In the genomic region with DNA sequence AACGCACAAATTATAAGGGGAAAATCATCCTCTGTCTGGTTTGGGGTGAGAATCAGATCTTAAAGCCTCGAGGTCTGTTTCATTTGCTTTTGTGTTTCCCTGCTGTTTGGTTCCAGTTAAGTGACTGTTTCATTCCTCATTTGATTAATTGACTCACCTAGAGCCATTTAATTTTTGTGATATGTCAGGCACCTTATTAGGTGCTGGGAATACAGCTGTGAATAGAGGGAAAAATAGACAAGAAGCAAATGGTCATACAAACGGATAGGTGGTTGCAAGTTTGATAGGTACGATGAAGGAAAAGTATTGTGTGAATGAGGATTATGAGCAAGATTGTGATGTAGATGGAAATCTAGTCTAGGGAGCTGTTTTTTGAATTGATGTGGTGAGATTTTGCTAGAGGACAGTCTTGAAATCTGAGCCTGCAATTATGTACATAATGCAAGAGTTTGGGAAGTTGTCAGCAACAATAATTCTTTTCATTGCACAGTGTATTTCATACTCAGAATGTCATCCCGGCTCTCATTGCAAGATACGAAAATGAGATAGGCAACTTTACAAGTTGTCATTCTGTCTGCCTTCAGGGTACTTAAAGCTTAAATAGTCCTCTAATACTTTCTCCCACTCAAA, we compare ENCODE assay signal across 10 cellular contexts. TPM values are rescaled to one million over a fixed set of nuclear protein-coding genes. Genes with fewer than 3 reads are reported as not detected.
DNase-seq lines count a peak whose midpoint lies in the region; ATAC-seq and TF ChIP-seq lines count a peak whose summit lies in the region.
"Had no signal": no experiment of that assay in that cellular context is flagged by ENCODE, and none has a peak within 500 bp of the region (broad histone marks: within the 10 kb centered on the region; RNA-seq: fewer than 3 reads in every experiment).

No MANE protein-coding gene starts in this region.

- H3K36me3 ChIP-seq in IMR-90 (ENCODE audit: control insufficient read depth, insufficient read depth, low read length) (no peaks in the 10 kb centered on the region), adipocyte (ENCODE audit: control insufficient read depth, insufficient read depth, low read length, severe bottlenecking) (no peaks in the 10 kb centered on the region), stomach (no peaks in the 10 kb centered on the region)

- H3K56ac ChIP-seq in IMR-90 (ENCODE audit: extremely low read depth, insufficient read depth, low read length), result no peak overlapping the region

- no peak overlapping the region for H3K4ac ChIP-seq in IMR-90 (ENCODE audit: low read depth, low read length)

- no peak overlapping the region for H3K14ac ChIP-seq in IMR-90 (replicated peaks; ENCODE audit: low read depth, low read length)

- H4K91ac ChIP-seq in IMR-90 (ENCODE audit: insufficient read depth, low read depth, low read length), result no peak overlapping the region

- H3K9me1 ChIP-seq in IMR-90 (ENCODE audit: insufficient read depth, low read length), result peaks cover 8% of the 10 kb centered on the region

- TF ChIP-seq CTCF in IMR-90 (conservative IDR thresholded peaks at IDR 0.05; ENCODE audit: low read depth, low read length), result no peak
- no peak for TF ChIP-seq CTCF in foreskin keratinocyte (conservative IDR thresholded peaks at IDR 0.05)
- no peak for TF ChIP-seq CTCF in stomach (IDR thresholded peaks at IDR 0.05)

- ATAC-seq in IMR-90 (ENCODE audit: low read depth) (no peak), foreskin keratinocyte (no peak), HG03159 (IDR thresholded peaks at IDR 0.05; ENCODE audit: unreplicated experiment) (no peak), GM18909 (IDR thresholded peaks at IDR 0.05; ENCODE audit: poor library complexity, unreplicated experiment) (no peak)
- ATAC-seq: mucosa of descending colon had no signal

- no TSS peak for BruUV-seq in IMR-90 (replicated peaks; lab: Mats Ljungman, UMichigan)

- peaks cover 0 to 43% of the 10 kb centered on the region in 2 experiments; a peak in 2 of 4 replicates for H3K79me1 ChIP-seq in IMR-90 (ENCODE audit: low read depth in 1 of 2, low read length in 2 of 2)

- H3K9me3 ChIP-seq in IMR-90 (ENCODE audit: control insufficient read depth, insufficient read depth, low read length) (no peaks in the 10 kb centered on the region), adipocyte (ENCODE audit: control insufficient read depth, low read length) (no peaks in the 10 kb centered on the region), stomach (no peaks in the 10 kb centered on the region)
- H3K9me3 ChIP-seq: mucosa of descending colon had no signal

- intact Hi-C loops in IMR-90 (cut with micrococcal nuclease) (loop anchor here (1.0 to 5.0 kb wide), 3 partner anchors 79 to 171 kb away; no protein-coding TSS in a partner anchor), stomach (cut with DNase I; ENCODE audit: low total_unique reads) (no loop called here)

- dilution Hi-C loops in IMR-90 (cut with HindIII; ENCODE audit: low sequenced_read_pairs, unreplicated experiment), result no loop called here

- POLR2A ChIA-PET in IMR-90 (lab: Charles Lee; ENCODE audit: unreplicated experiment), result no interaction called here

- no peak overlapping the region for H4K8ac ChIP-seq in IMR-90 (ENCODE audit: low read depth in 2 of 2, low read length in 2 of 2)

- peaks cover 60% of the 10 kb centered on the region for H4K20me1 ChIP-seq in IMR-90 (ENCODE audit: insufficient read depth, low read length)

- H2BK5ac ChIP-seq in IMR-90 (ENCODE audit: low read depth, low read length, poor library complexity, severe bottlenecking), result no peak overlapping the region

- no peak for TF ChIP-seq EP300 in stomach (IDR thresholded peaks at IDR 0.05)

- DNase-seq in IMR-90 (no peak), adipocyte (ENCODE audit: low read depth) (peak; percentile 82), foreskin keratinocyte (no peak), stomach (no peak)
- no peak for DNase-seq in activated CD4-positive, alpha-beta T cell treated with anti-CD3 and anti-CD28 coated beads for 48 hours
- DNase-seq: NCI-H510A; stimulated activated CD4-positive, alpha-beta T cell treated with anti-CD3 and anti-CD28 coated beads, Interleukin-2, amount 100 ng/mL, for 24 hours had no signal

- H3K18ac ChIP-seq in IMR-90 (ENCODE audit: low read depth, low read length), result no peak overlapping the region

- CTCF ChIA-PET in IMR-90 (lab: Yijun Ruan, JAX), result interaction anchor here (0.7 to 2.4 kb wide), 6 partner anchors 52 to 156 kb away, joined by 3 to 15 read pairs (median 6); no protein-coding TSS in a partner anchor

- peak overlapping the region; percentile 58 for H3K23ac ChIP-seq in IMR-90 (ENCODE audit: low read depth, low read length)

- in situ Hi-C loops in IMR-90 (cut with MboI; ENCODE audit: low sequenced_read_pairs), result loop anchor here (5.0 kb wide), 1 partner anchor 156 kb away; no protein-coding TSS in a partner anchor

- H2AK5ac ChIP-seq in IMR-90 (ENCODE audit: low read depth, low read length), result no peak overlapping the region

- H3K27me3 ChIP-seq in IMR-90 (ENCODE audit: control insufficient read depth, insufficient read depth, low read length) (no peaks in the 10 kb centered on the region), adipocyte (replicated peaks; ENCODE audit: control insufficient read depth, insufficient read depth, low read length) (no peaks in the 10 kb centered on the region), foreskin keratinocyte (no peaks in the 10 kb centered on the region), stomach (no peaks in the 10 kb centered on the region)

- H3K4me1 ChIP-seq in IMR-90 (ENCODE audit: control insufficient read depth, insufficient read depth, low read length) (peaks cover 10% of the 10 kb centered on the region), adipocyte (ENCODE audit: control insufficient read depth, insufficient read depth, low read length) (peaks cover 47% of the 10 kb centered on the region), foreskin keratinocyte (peaks cover 22% of the 10 kb centered on the region), stomach (peaks cover 21 to 74% (median 54%) of the 10 kb centered on the region in 4 donors)

- no peak overlapping the region for H2AFZ ChIP-seq in IMR-90 (replicated peaks; ENCODE audit: low read length, poor library complexity)

- 0 out of 2 replicates have a peak overlapping the region, but pooled peaks have one; percentile 97 for H3K9ac ChIP-seq in IMR-90 (ENCODE audit: low read depth, low read length)
- peak overlapping the region; percentile 97 for H3K9ac ChIP-seq in adipocyte (ENCODE audit: low read length)

- no peak overlapping the region for H2AK9ac ChIP-seq in IMR-90 (replicated peaks; ENCODE audit: low read depth, low read length, poor library complexity)

- no peak overlapping the region for H2BK15ac ChIP-seq in IMR-90 (ENCODE audit: low read depth, low read length)

- WGBS in IMR-90 (ENCODE audit: extremely low coverage in 2 of 2, insufficient read length in 1 of 2), 2 experiments, result 47 to 100% methylated on average over 1 to 2 of the region's 6 CpGs
- 31 to 50% (median 35%) methylated on average over 6 of the region's 6 CpGs for WGBS in stomach, 5 donors

- TF ChIP-seq RAD21 in IMR-90 (IDR thresholded peaks at IDR 0.05; ENCODE audit: low read length), result no peak

- H3K4me2 ChIP-seq in IMR-90 (ENCODE audit: low read depth, low read length), result peak overlapping the region; percentile 75

- H2BK20ac ChIP-seq in IMR-90 (ENCODE audit: low read depth, low read length), result no peak overlapping the region

- no peak overlapping the region for H2BK120ac ChIP-seq in IMR-90 (ENCODE audit: low read depth, low read length)

- peak overlapping the region; percentile 98 for H3K4me3 ChIP-seq in IMR-90 (ENCODE audit: insufficient read depth, low read depth, low read length)
- peak overlapping the region; percentile 99 for H3K4me3 ChIP-seq in adipocyte (ENCODE audit: low read length)
- H3K4me3 ChIP-seq in stomach, result peak overlapping the region in 3 of 4 donors; percentile 79 to 91 (median 88)
- H3K4me3 ChIP-seq: mucosa of descending colon had no signal

- no peak overlapping the region; the same call in 1 of the 2 replicates for H4K5ac ChIP-seq in IMR-90 (ENCODE audit: low read depth, low read length)

- TF ChIP-seq POLR2A in IMR-90 (IDR thresholded peaks at IDR 0.05; ENCODE audit: low read depth, low read length) (no peak), stomach (IDR thresholded peaks at IDR 0.05) (no peak)

- H3K27ac ChIP-seq in IMR-90 (ENCODE audit: insufficient read depth, low read length) (no peak overlapping the region; the same call in 1 of the 2 replicates), foreskin keratinocyte (peak overlapping the region; percentile 92), stomach (peak overlapping the region in 4 of 5 donors; percentile 97 to 99 (median 97))

TF ChIP-seq in IMR-90, 13 proteins besides CTCF, POLR2A, EP300 and RAD21:
- no peak for TF ChIP-seq NFE2L2 (IDR thresholded peaks at IDR 0.05; ENCODE audit: low read depth, low read length)
TF ChIP-seq in IMR-90: peak in this region for 0.

RNA-seq across cellular contexts. Expression of gene ACSL3, which starts 2.2 kb away (rescaled TPM):
- 84.2 and 96.4 TPM in 2 replicates for total RNA-seq in IMR-90 (2012; rRNA removed)
- 29.2 and 31.0 TPM in 2 replicates for polyA plus RNA-seq in IMR-90 (2012; rRNA removed)
- polyA plus RNA-seq in IMR-90 (2012; cell fraction: cytosol; rRNA removed), result 15.5 and 19.7 TPM in 2 replicates
- polyA plus RNA-seq in IMR-90 (2012; cell fraction: nucleus; rRNA removed; ENCODE audit: low replicate concordance), result 8.8 and 31.8 TPM in 2 replicates
- total RNA-seq in foreskin keratinocyte, result 137 and 164 TPM in 2 replicates
- 88.2 and 89.2 TPM in 2 replicates for polyA plus RNA-seq in foreskin keratinocyte
- 100 to 1,000 TPM in 2 of 5 donors, 10 to 100 TPM in 3; 13.4 to 234 (median 92.4) TPM for total RNA-seq in stomach
- 10 to 100 TPM; 10.5 to 18.7 (median 17.7) TPM for polyA plus RNA-seq in stomach
